ENCODE assay signal across 21 cellular contexts in genomic region chr10:64191304-64191703, GRCh38.
"Had no signal": no experiment of that assay in that cellular context is flagged by ENCODE, and none has a peak within 500 bp of the region (broad histone marks: within the 10 kb centered on the region; RNA-seq: fewer than 3 reads in every experiment).

No MANE protein-coding gene starts in this region.

- H3K9me3 Mint-ChIP-seq: activated CD4-positive, alpha-beta memory T cell treated with anti-CD3 and anti-CD28 coated beads for 36 hours; activated T-cell treated with anti-CD3 and anti-CD28 coated beads, Interleukin-2, amount 50 U/mL, for 4 hours had no signal

- H3K27me3 Mint-ChIP-seq: activated CD4-positive, alpha-beta memory T cell treated with anti-CD3 and anti-CD28 coated beads for 36 hours; activated CD4-positive, alpha-beta T cell treated with anti-CD3 and anti-CD28 coated beads for 36 hours; activated naive CD4-positive, alpha-beta T cell treated with anti-CD3 and anti-CD28 coated beads, Interleukin-2, amount 50 U/mL, for 24 hours; brain had no signal

- H3K9me3 ChIP-seq: esophagus squamous epithelium, right lobe of liver, transverse colon had no signal

- H3K27ac ChIP-seq: coronary artery, esophagus squamous epithelium, right lobe of liver, transverse colon had no signal

- H3K4me1 Mint-ChIP-seq: activated CD4-positive, alpha-beta T cell treated with anti-CD3 and anti-CD28 coated beads for 36 hours; activated naive CD4-positive, alpha-beta T cell treated with anti-CD3 and anti-CD28 coated beads, Interleukin-2, amount 50 U/mL, for 24 hours; natural killer cell had no signal

- H3K36me3 Mint-ChIP-seq: activated CD4-positive, alpha-beta memory T cell treated with anti-CD3 and anti-CD28 coated beads for 36 hours; activated naive CD4-positive, alpha-beta T cell treated with anti-CD3 and anti-CD28 coated beads, Interleukin-2, amount 50 U/mL, for 24 hours; brain; natural killer cell had no signal

- H3K4me3 ChIP-seq: coronary artery, esophagus squamous epithelium, right lobe of liver, smooth muscle cell, transverse colon had no signal

- H3K4me1 ChIP-seq: esophagus squamous epithelium, right lobe of liver, transverse colon had no signal

- H3K36me3 ChIP-seq: esophagus squamous epithelium, right lobe of liver, transverse colon had no signal

- H3K27ac Mint-ChIP-seq: activated CD4-positive, alpha-beta memory T cell treated with anti-CD3 and anti-CD28 coated beads for 36 hours; activated CD4-positive, alpha-beta T cell treated with anti-CD3 and anti-CD28 coated beads for 36 hours; activated naive CD4-positive, alpha-beta T cell treated with anti-CD3 and anti-CD28 coated beads, Interleukin-2, amount 50 U/mL, for 24 hours; natural killer cell had no signal

- H3K4me3 Mint-ChIP-seq: activated CD4-positive, alpha-beta memory T cell treated with anti-CD3 and anti-CD28 coated beads for 36 hours; activated CD4-positive, alpha-beta T cell treated with anti-CD3 and anti-CD28 coated beads for 36 hours; activated naive CD4-positive, alpha-beta T cell treated with anti-CD3 and anti-CD28 coated beads, Interleukin-2, amount 50 U/mL, for 24 hours; activated T-cell treated with anti-CD3 and anti-CD28 coated beads, Interleukin-2, amount 50 U/mL, for 4 hours; brain; natural killer cell had no signal

- H3K27me3 ChIP-seq: esophagus squamous epithelium, right lobe of liver, transverse colon had no signal

- ATAC-seq: activated CD4-positive, alpha-beta T cell treated with anti-CD3 and anti-CD28 coated beads for 36 hours; activated T-cell treated with anti-CD3 and anti-CD28 coated beads, Interleukin-2, amount 50 U/mL, for 4 hours; natural killer cell; right lobe of liver had no signal

- DNase-seq: activated CD4-positive, alpha-beta memory T cell treated with anti-CD3 and anti-CD28 coated beads for 36 hours; activated CD4-positive, alpha-beta T cell treated with anti-CD3 and anti-CD28 coated beads for 36 hours; activated effector memory CD4-positive, alpha-beta T cell treated with anti-CD3 and anti-CD28 coated beads, Interleukin-2, amount 50 U/mL, for 16 hours; activated T-cell treated with anti-CD3 and anti-CD28 coated beads, Interleukin-2, amount 50 U/mL, for 4 hours; central memory CD4-positive, alpha-beta T cell; esophagus squamous epithelium; hypothalamus; kidney; mesendoderm; natural killer cell; nucleus accumbens; posterior cingulate gyrus; right lobe of liver; stimulated activated CD4-positive, alpha-beta T cell treated with anti-CD3 and anti-CD28 coated beads, Interleukin-4, amount 100 ng/mL, for 4 hours; stimulated activated CD8-positive, alpha-beta memory T cell treated with anti-CD3 and anti-CD28 coated beads, Interleukin-4, amount 100 ng/mL, for 48 hours; stimulated activated naive CD4-positive, alpha-beta T cell treated with Interleukin-2 at 50 U/mL for 16 hours; transverse colon had no signal
